Comparison of ENCODE assay signal across 18 cellular contexts in genomic region chr1:205546541-205546940, GRCh38. TPM values are rescaled to one million over a fixed set of nuclear protein-coding genes. Genes with fewer than 3 reads are reported as not detected.
A peak's percentile ranks its signal among the peaks of the same experiment; 100 is the strongest.
DNase-seq lines count a peak whose midpoint lies in the region; TF ChIP-seq lines count a peak whose summit lies in the region.
"Had no signal": no experiment of that assay in that cellular context is flagged by ENCODE, and none has a peak within 500 bp of the region (broad histone marks: within the 10 kb centered on the region; RNA-seq: fewer than 3 reads in every experiment).

No MANE protein-coding gene starts in this region.

- H3K27me3 Mint-ChIP-seq in type B pancreatic cell, result peaks cover 25% of the 10 kb centered on the region

- H3K27ac Mint-ChIP-seq in type B pancreatic cell, result peak overlapping the region; percentile 31
- H3K27ac Mint-ChIP-seq: CD4-positive, alpha-beta T cell; GM23338 had no signal

- no peak overlapping the region for H3K4me3 Mint-ChIP-seq in type B pancreatic cell
- H3K4me3 Mint-ChIP-seq: CD14-positive monocyte; CD4-positive, alpha-beta T cell; CD8-positive, alpha-beta memory T cell; GM23338; H9 had no signal

- H3K4me1 Mint-ChIP-seq in type B pancreatic cell (ENCODE audit: unreplicated experiment), result peaks cover 11% of the 10 kb centered on the region
- H3K4me1 Mint-ChIP-seq: CD8-positive, alpha-beta memory T cell had no signal

- H3K36me3 Mint-ChIP-seq in type B pancreatic cell, result peaks cover 4% of the 10 kb centered on the region
- H3K36me3 Mint-ChIP-seq: CD8-positive, alpha-beta memory T cell had no signal

- H3K9me3 Mint-ChIP-seq in type B pancreatic cell, result no peaks in the 10 kb centered on the region
- H3K9me3 Mint-ChIP-seq: CD4-positive, alpha-beta T cell; CD8-positive, alpha-beta memory T cell had no signal

- no peak for TF ChIP-seq CTCF in type B pancreatic cell (conservative IDR thresholded peaks at IDR 0.05)

- DNase-seq in NCI-H524 (lab: John Stamatoyannopoulos, UW), result peak; percentile 63 to 81
- no peak for DNase-seq in NCI-H524 treated with DMSO at 0.1 percent for 48 hours (lab: John Stamatoyannopoulos, UW)
- peak; percentile 97 for DNase-seq in NCI-H82 treated with DMSO at 0.1 percent for 48 hours (lab: John Stamatoyannopoulos, UW; ENCODE audit: unreplicated experiment)
- DNase-seq in type B pancreatic cell (ENCODE audit: extremely low spot score, unreplicated experiment), result no peak
- DNase-seq in RKO (ENCODE audit: low spot score), result no peak
- DNase-seq in NK-92 (lab: John Stamatoyannopoulos, UW; ENCODE audit: unreplicated experiment), result no peak
- DNase-seq: 8988T; ACHN; AML-193; BE2C; CD8-positive, alpha-beta memory T cell; DMS153; DMS79 treated with DMSO at 0.1 percent for 48 hours; GF-D8; H9 had no signal

RNA-seq across cellular contexts. Expression of gene CDK18, which starts 42.1 kb away (rescaled TPM):
- 9.6 and 19.3 TPM in 2 replicates for total RNA-seq in type B pancreatic cell (ENCODE audit: low replicate concordance)

Comparison
In these comparisons a context has a peak if more than half of its experiments do, and no peak if none do; other contexts are left out.
1. DNase-seq: peak in NCI-H524 (2 of 2) and NCI-H82 treated with DMSO at 0.1 percent for 48 hours (single experiment); none in NCI-H524 treated with DMSO at 0.1 percent for 48 hours (single experiment), type B pancreatic cell (single experiment), RKO (single experiment) and NK-92 (single experiment).